8 cellular contexts compared by ENCODE assay signal in genomic region chr19:19463348-19464117, GRCh38. TPM values are rescaled to one million over a fixed set of nuclear protein-coding genes. Genes with fewer than 3 reads are reported as not detected.
A peak's percentile ranks its signal among the peaks of the same experiment; 100 is the strongest.
DNase-seq lines count a peak whose midpoint lies in the region; ATAC-seq, FAIRE-seq and TF ChIP-seq lines count a peak whose summit lies in the region.

No MANE protein-coding gene starts in this region.

- H3K4me1 Mint-ChIP-seq in stimulated activated naive CD8-positive, alpha-beta T cell treated with anti-CD3 and anti-CD28 coated beads, Interleukin-15, Interleukin-2, amounts not matched to agents 100 ng/mL and 50 ng/mL, for 24 hours (ENCODE audit: low read depth): peaks cover 75% of the 10 kb centered on the region
- peaks cover 49 to 83% (median 72%) of the 10 kb centered on the region in 7 donors for H3K4me1 Mint-ChIP-seq in naive thymus-derived CD4-positive, alpha-beta T cell

- H3K4me3 ChIP-seq in H1 (ENCODE audit: extremely low read depth in 1 of 4, insufficient read depth in 2 of 4, low read depth in 3 of 4, low read length in 4 of 4) (no peak overlapping the region), PC-3 (ENCODE audit: low read length) (no peak overlapping the region)
- H3K4me3 ChIP-seq in naive thymus-derived CD4-positive, alpha-beta T cell (ENCODE audit: low read length): no peak overlapping the region

- peaks cover 2% of the 10 kb centered on the region; the same call in 1 of the 2 replicates for H3K23me2 ChIP-seq in H1 (ENCODE audit: low read depth, low read length)

- POLR2A ChIA-PET in H1 (lab: Charles Lee; ENCODE audit: partially characterized antibody) (interaction anchor here (0.8 to 2.8 kb wide), 15 partner anchors 12 to 89 kb away, joined by 3 to 15 read pairs (median 4); partner anchors contain the start of gene GATAD2A), PC-3 (lab: Charles Lee; ENCODE audit: unreplicated experiment) (no interaction called here)
- POLR2A ChIA-PET in naive thymus-derived CD4-positive, alpha-beta T cell (lab: Charles Lee): interaction anchor here (0.5 to 2.4 kb wide), 5 partner anchors 21 to 99 kb away, joined by 3 to 11 read pairs (median 5); partner anchors contain the start of gene GATAD2A

- H3K23ac ChIP-seq in H1 (ENCODE audit: insufficient read length): no peak overlapping the region

- H3K4ac ChIP-seq in H1 (replicated peaks; ENCODE audit: insufficient read length, low read depth, low read length): peak overlapping the region; percentile 6

- 88% methylated on average over 19 of the region's 19 CpGs; no CpG with 5 or more reads in 1 of the 2 experiments for WGBS in H1 (ENCODE audit: extremely low coverage in 1 of 2, insufficient coverage in 1 of 2, insufficient read length in 1 of 2, insufficient replicate concordance in 2 of 2, low coverage in 1 of 2, low lambda C conversion rate in 2 of 2, missing lambda C conversion rate in 1 of 2), 2 experiments

- peaks cover 34 to 52% (median 50%) of the 10 kb centered on the region in 4 experiments for H3K4me1 ChIP-seq in H1 (replicated peaks in 1 of 4; ENCODE audit: control insufficient read depth in 3 of 4, insufficient read depth in 4 of 4, low read length in 3 of 4)
- H3K4me1 ChIP-seq in naive thymus-derived CD4-positive, alpha-beta T cell (ENCODE audit: control insufficient read depth in 2 of 2, insufficient read depth in 2 of 2, low read length in 2 of 2): peaks cover 56 to 57% of the 10 kb centered on the region in 2 donors
- H3K4me1 ChIP-seq in PC-3 (ENCODE audit: insufficient read depth, low read length): peaks cover 19% of the 10 kb centered on the region

- peak overlapping the region; percentile 20 for H4K5ac ChIP-seq in H1 (ENCODE audit: insufficient read length, low read depth, low read length)

- peaks cover 33% of the 10 kb centered on the region for H3K79me1 ChIP-seq in H1 (ENCODE audit: low read depth, low read length)

- TF ChIP-seq CTCF in H1 (IDR thresholded peaks at IDR 0.05; ENCODE audit: control extremely low read depth in 1 of 3, insufficient read depth in 1 of 3, low read depth in 1 of 3, low read length in 3 of 3) (no peak), PC-3 (conservative IDR thresholded peaks at IDR 0.05; ENCODE audit: low read depth, low read length) (no peak)

- H3F3A ChIP-seq in PC-3 (ENCODE audit: low read length, unreplicated experiment): no peaks in the 10 kb centered on the region

- peak overlapping the region; percentile 91 for H2BK12ac ChIP-seq in H1 (ENCODE audit: low read depth, low read length)

- no peak overlapping the region for H2AFZ ChIP-seq in H1 (ENCODE audit: low read length)
- no peak overlapping the region for H2AFZ ChIP-seq in PC-3 (ENCODE audit: low read length)

- H3K4me2 ChIP-seq in H1 (ENCODE audit: insufficient read depth in 1 of 2, low read depth in 2 of 2, low read length in 2 of 2) (peak overlapping the region; percentile 67 to 69; a peak in 2 of 4 replicates), PC-3 (ENCODE audit: low read length) (no peak overlapping the region)

- H3K4me3 Mint-ChIP-seq in stimulated activated naive CD8-positive, alpha-beta T cell treated with anti-CD3 and anti-CD28 coated beads, Interleukin-15, Interleukin-2, amounts not matched to agents 100 ng/mL and 50 ng/mL, for 24 hours: no peak overlapping the region
- H3K4me3 Mint-ChIP-seq in naive thymus-derived CD4-positive, alpha-beta T cell: peak overlapping the region in 8 of 10 donors; percentile 12 to 92 (median 41)

- intact Hi-C loops in naive thymus-derived CD4-positive, alpha-beta T cell (cut with micrococcal nuclease): no loop called here
- intact Hi-C loops in PC-3 (cut with micrococcal nuclease): no loop called here

- H3K27me3 ChIP-seq in H1 (replicated peaks in 1 of 4; ENCODE audit: control insufficient read depth in 3 of 4, extremely low read depth in 1 of 4, insufficient read depth in 3 of 4, low read length in 3 of 4) (no peaks in the 10 kb centered on the region; a peak in 1 of 7 replicates), PC-3 (ENCODE audit: low read length) (no peaks in the 10 kb centered on the region)
- no peaks in the 10 kb centered on the region for H3K27me3 ChIP-seq in naive thymus-derived CD4-positive, alpha-beta T cell (ENCODE audit: control insufficient read depth in 2 of 2, insufficient read depth in 2 of 2, low read length in 2 of 2)

- H2BK15ac ChIP-seq in H1 (ENCODE audit: low read length): peak overlapping the region; percentile 55; the same call in 1 of the 2 replicates

- BruUV-seq in PC-3 (replicated peaks; lab: Mats Ljungman, UMichigan): no TSS peak

- CTCF ChIA-PET in H1 (lab: Charles Lee; ENCODE audit: partially characterized antibody): interaction anchor here (0.7 to 2.1 kb wide), 6 partner anchors 13 to 1337 kb away, joined by 3 to 12 read pairs (median 4); no protein-coding TSS in a partner anchor
- CTCF ChIA-PET in naive thymus-derived CD4-positive, alpha-beta T cell (lab: Charles Lee): interaction anchor here (1.0 to 1.1 kb wide), 2 partner anchors 26 to 58 kb away, joined by 3 read pairs; partner anchors contain the start of gene GATAD2A
- CTCF ChIA-PET in PC-3 (lab: Charles Lee): no interaction called here

- H3K36me3 Mint-ChIP-seq in stimulated activated naive CD8-positive, alpha-beta T cell treated with anti-CD3 and anti-CD28 coated beads, Interleukin-15, Interleukin-2, amounts not matched to agents 100 ng/mL and 50 ng/mL, for 24 hours (ENCODE audit: low read depth): peaks cover 43% of the 10 kb centered on the region
- peaks cover 24 to 48% (median 32%) of the 10 kb centered on the region in 5 donors for H3K36me3 Mint-ChIP-seq in naive thymus-derived CD4-positive, alpha-beta T cell

- peak overlapping the region; percentile 64 for H3K18ac ChIP-seq in H1 (ENCODE audit: extremely low read depth, low read length)

- H3K36me3 ChIP-seq in H1 (ENCODE audit: control insufficient read depth in 2 of 4, insufficient read depth in 4 of 4, low read length in 3 of 4): peaks cover 8 to 37% (median 20%) of the 10 kb centered on the region in 4 experiments
- peaks cover 0 to 34% (median 0%) of the 10 kb centered on the region in 3 experiments for H3K36me3 ChIP-seq in naive thymus-derived CD4-positive, alpha-beta T cell (ENCODE audit: control insufficient read depth in 2 of 3, insufficient read depth in 3 of 3, low read length in 3 of 3)
- peaks cover 43% of the 10 kb centered on the region for H3K36me3 ChIP-seq in PC-3 (ENCODE audit: low read depth, low read length)

- H3K56ac ChIP-seq in H1 (replicated peaks; ENCODE audit: insufficient read length, low read depth, low read length): no peak overlapping the region

- H3K27ac Mint-ChIP-seq in stimulated activated naive CD8-positive, alpha-beta T cell treated with anti-CD3 and anti-CD28 coated beads, Interleukin-15, Interleukin-2, amounts not matched to agents 100 ng/mL and 50 ng/mL, for 24 hours: peak overlapping the region; percentile 62
- H3K27ac Mint-ChIP-seq in naive thymus-derived CD4-positive, alpha-beta T cell: peak overlapping the region; percentile 62 to 98 (median 87)

- no peak for TF ChIP-seq POLR2A in H1 (IDR thresholded peaks at IDR 0.05; ENCODE audit: control extremely low read depth in 1 of 2, low read depth in 2 of 2, low read length in 2 of 2)

- H2BK120ac ChIP-seq in H1 (replicated peaks; ENCODE audit: low read depth, low read length): no peak overlapping the region

- peak overlapping the region; percentile 16 for H3K14ac ChIP-seq in H1 (ENCODE audit: insufficient read length)

- TF ChIP-seq RAD21 in H1 (IDR thresholded peaks at IDR 0.05 in 1 of 2, conservative IDR thresholded peaks at IDR 0.05 in 1 of 2; ENCODE audit: low read depth in 2 of 2, low read length in 2 of 2): no peak

- peak overlapping the region in 2 of 4 experiments; percentile 48 to 51; a peak in 5 of 7 replicates for H3K9ac ChIP-seq in H1 (replicated peaks in 1 of 4; ENCODE audit: extremely low read depth in 1 of 4, low read depth in 3 of 4, low read length in 3 of 4)
- H3K9ac ChIP-seq in PC-3 (ENCODE audit: low read length): no peak overlapping the region

- H3K9me3 ChIP-seq in H1 (ENCODE audit: insufficient read depth in 2 of 2, low read depth in 1 of 2, low read length in 1 of 2) (peaks cover 4 to 13% of the 10 kb centered on the region in 2 experiments; a peak in 3 of 4 replicates), PC-3 (ENCODE audit: low read length) (peaks cover 13% of the 10 kb centered on the region)
- peaks cover 0 to 12% (median 7%) of the 10 kb centered on the region in 3 experiments for H3K9me3 ChIP-seq in naive thymus-derived CD4-positive, alpha-beta T cell (ENCODE audit: control insufficient read depth in 2 of 3, low read length in 3 of 3)

- no peak for ATAC-seq in stimulated activated naive CD8-positive, alpha-beta T cell treated with anti-CD3 and anti-CD28 coated beads, Interleukin-15, Interleukin-2, amounts not matched to agents 100 U/mL and 50 U/mL, for 24 hours
- ATAC-seq in naive thymus-derived CD4-positive, alpha-beta T cell: no peak
- no peak for ATAC-seq in PC-3

- H3K27ac ChIP-seq in H1 (ENCODE audit: low read depth, low read length): peak overlapping the region; percentile 87
- peak overlapping the region; percentile 82 for H3K27ac ChIP-seq in naive thymus-derived CD4-positive, alpha-beta T cell (ENCODE audit: low read depth, low read length)
- no peak overlapping the region for H3K27ac ChIP-seq in PC-3 (ENCODE audit: low read length)

- no peaks in the 10 kb centered on the region for H3K9me2 ChIP-seq in PC-3 (replicated peaks; ENCODE audit: low read length)

- H3K9me3 Mint-ChIP-seq in stimulated activated naive CD8-positive, alpha-beta T cell treated with anti-CD3 and anti-CD28 coated beads, Interleukin-15, Interleukin-2, amounts not matched to agents 100 ng/mL and 50 ng/mL, for 24 hours: peaks cover 19% of the 10 kb centered on the region
- H3K9me3 Mint-ChIP-seq in naive thymus-derived CD4-positive, alpha-beta T cell: peaks cover 0 to 22% (median 13%) of the 10 kb centered on the region in 11 donors

- H2AK5ac ChIP-seq in H1 (ENCODE audit: low read depth, low read length): peak overlapping the region; percentile 46

- H4K91ac ChIP-seq in H1 (replicated peaks; ENCODE audit: insufficient read length, low read length): peak overlapping the region; percentile 25

- H2BK5ac ChIP-seq in H1 (ENCODE audit: low read depth, low read length): peak overlapping the region; percentile 28

- H4K8ac ChIP-seq in H1 (ENCODE audit: extremely low read depth, insufficient read depth, low read length): peak overlapping the region; percentile 60

- no peak for FAIRE-seq in H1 (lab: Jason Lieb, UNC)

- H2BK20ac ChIP-seq in H1 (ENCODE audit: low read length): peak overlapping the region; percentile 52; the same call in 1 of the 2 replicates

- DNase-seq in stimulated activated naive CD8-positive, alpha-beta T cell treated with anti-CD3 and anti-CD28 coated beads, Interleukin-15, Interleukin-2, amounts not matched to agents 100 U/mL and 50 U/mL, for 24 hours: no peak
- no peak for DNase-seq in H1 (ENCODE audit: low read depth in 1 of 2, low spot score in 2 of 2)
- DNase-seq in naive thymus-derived CD4-positive, alpha-beta T cell: no peak
- DNase-seq in PC-3: no peak
- no peak for DNase-seq in SK-N-DZ (ENCODE audit: low spot score)
- no peak for DNase-seq in stimulated activated CD4-positive, alpha-beta T cell treated with anti-CD3 and anti-CD28 coated beads, Interleukin-2, amount 100 ng/mL, for 24 hours
- no peak for DNase-seq in NCI-H345 treated with DMSO at 0.1 percent for 48 hours (lab: John Stamatoyannopoulos, UW; ENCODE audit: unreplicated experiment)

- TF ChIP-seq EP300 in H1 (IDR thresholded peaks at IDR 0.05; ENCODE audit: borderline replicate concordance in 1 of 2, low read depth in 2 of 2, low read length in 2 of 2): no peak

- peaks cover 13 to 93% of the 10 kb centered on the region in 2 experiments for H3K79me2 ChIP-seq in H1 (ENCODE audit: control insufficient read depth in 1 of 2, insufficient read depth in 2 of 2, low read length in 2 of 2)
- peaks cover 71% of the 10 kb centered on the region for H3K79me2 ChIP-seq in PC-3 (ENCODE audit: low read length)

- no peaks in the 10 kb centered on the region for H3K27me3 Mint-ChIP-seq in stimulated activated naive CD8-positive, alpha-beta T cell treated with anti-CD3 and anti-CD28 coated beads, Interleukin-15, Interleukin-2, amounts not matched to agents 100 ng/mL and 50 ng/mL, for 24 hours
- no peaks in the 10 kb centered on the region for H3K27me3 Mint-ChIP-seq in naive thymus-derived CD4-positive, alpha-beta T cell

- H4K20me1 ChIP-seq in H1 (replicated peaks in 1 of 2; ENCODE audit: control insufficient read depth in 1 of 2, insufficient read depth in 2 of 2, low read length in 2 of 2): peaks cover 36 to 41% of the 10 kb centered on the region in 2 experiments
- peaks cover 18% of the 10 kb centered on the region; the same call in 1 of the 2 replicates for H4K20me1 ChIP-seq in PC-3 (ENCODE audit: low read length)

RNA-seq across cellular contexts. Expression of gene TSSK6, which starts 51.8 kb away (rescaled TPM):
- total RNA-seq in H1 (2021; fragmentation: NEBNext Ultra II Directional; extraction: Animal tissue kit (Norgen Biotek cat#: 25700)): 2.9 and 3.6 TPM in 2 replicates
- polyA plus RNA-seq in H1 (2011; rRNA removed): 7.8 and 12.1 TPM in 2 replicates
- 6.9 TPM for polyA plus RNA-seq in H1 (2011; cell fraction: cytosol; rRNA removed)
- 9.3 TPM for polyA plus RNA-seq in H1 (2011; cell fraction: nucleus; rRNA removed)
- polyA plus RNA-seq in H1 (2012, experiment 1 of 2): 2.1 to 4.3 TPM (median 3.4 TPM) in 4 replicates
- polyA plus RNA-seq in H1 (2012, experiment 2 of 2): 3.8 TPM
- polyA plus RNA-seq in H1 (2013, experiment 1 of 2): 1.6 TPM
- polyA plus RNA-seq in H1 (2013, experiment 2 of 2): 1.1 TPM
- polyA minus RNA-seq in H1 (2011; rRNA and poly(A)+ RNA removed): 1.9 and 2.4 TPM in 2 replicates
- polyA minus RNA-seq in H1 (2011; cell fraction: cytosol; rRNA and poly(A)+ RNA removed): 2.9 TPM
- polyA minus RNA-seq in H1 (2011; cell fraction: nucleus; rRNA and poly(A)+ RNA removed): 8.6 TPM
- total RNA-seq in naive thymus-derived CD4-positive, alpha-beta T cell: 10 to 100 TPM in 1 of 5 experiments, 1 to 10 TPM in 4; 3.3 to 11.3 (median 5.2) TPM
- polyA plus RNA-seq in naive thymus-derived CD4-positive, alpha-beta T cell: 1 to 10 TPM; 1.4 to 4.2 TPM
- 4.5 and 4.9 TPM in 2 replicates for total RNA-seq in PC-3 (2014; rRNA removed)
- 3.9 and 5.5 TPM in 2 replicates for polyA plus RNA-seq in SK-N-DZ (2014; cell fraction: cytosol; rRNA removed)
- polyA plus RNA-seq in SK-N-DZ (2014; cell fraction: nucleus; rRNA removed): 1.3 and 5.3 TPM in 2 replicates

RNA-seq across cellular contexts. Expression of gene NDUFA13, which starts 52.5 kb away (rescaled TPM):
- total RNA-seq in H1 (2021; fragmentation: NEBNext Ultra II Directional; extraction: Animal tissue kit (Norgen Biotek cat#: 25700)): 413 and 425 TPM in 2 replicates
- 1,105 and 1,309 TPM in 2 replicates for polyA plus RNA-seq in H1 (2011; rRNA removed)
- 1,197 TPM for polyA plus RNA-seq in H1 (2011; cell fraction: cytosol; rRNA removed)
- 627 TPM for polyA plus RNA-seq in H1 (2011; cell fraction: nucleus; rRNA removed)
- 415 to 713 TPM (median 615 TPM) in 4 replicates for polyA plus RNA-seq in H1 (2012, experiment 1 of 2)
- polyA plus RNA-seq in H1 (2012, experiment 2 of 2): 1,304 TPM
- polyA plus RNA-seq in H1 (2013, experiment 1 of 2): 247 TPM
- 247 TPM for polyA plus RNA-seq in H1 (2013, experiment 2 of 2)
- polyA minus RNA-seq in H1 (2011; rRNA and poly(A)+ RNA removed): 97.5 and 101 TPM in 2 replicates
- 111 TPM for polyA minus RNA-seq in H1 (2011; cell fraction: cytosol; rRNA and poly(A)+ RNA removed)
- 98.8 TPM for polyA minus RNA-seq in H1 (2011; cell fraction: nucleus; rRNA and poly(A)+ RNA removed)
- total RNA-seq in naive thymus-derived CD4-positive, alpha-beta T cell: 100 to 1,000 TPM; 172 to 362 (median 176) TPM
- 100 to 1,000 TPM; 363 to 380 TPM for polyA plus RNA-seq in naive thymus-derived CD4-positive, alpha-beta T cell
- 380 and 481 TPM in 2 replicates for total RNA-seq in PC-3 (2014; rRNA removed)
- 38.2 and 54.5 TPM in 2 replicates for polyA plus RNA-seq in SK-N-DZ (2014; cell fraction: cytosol; rRNA removed)
- 66.8 and 68.6 TPM in 2 replicates for polyA plus RNA-seq in SK-N-DZ (2014; cell fraction: nucleus; rRNA removed)

RNA-seq across cellular contexts. Expression of gene GATAD2A, which starts 58.1 kb away (rescaled TPM):
- total RNA-seq in H1 (2021; fragmentation: NEBNext Ultra II Directional; extraction: Animal tissue kit (Norgen Biotek cat#: 25700)): 205 and 210 TPM in 2 replicates
- polyA plus RNA-seq in H1 (2011; rRNA removed): 38.4 and 54.9 TPM in 2 replicates
- polyA plus RNA-seq in H1 (2011; cell fraction: cytosol; rRNA removed): 40.1 TPM
- polyA plus RNA-seq in H1 (2011; cell fraction: nucleus; rRNA removed): 48.0 TPM
- 71.5 to 98.9 TPM (median 84.3 TPM) in 4 replicates for polyA plus RNA-seq in H1 (2012, experiment 1 of 2)
- polyA plus RNA-seq in H1 (2012, experiment 2 of 2): 49.7 TPM
- 69.1 TPM for polyA plus RNA-seq in H1 (2013, experiment 1 of 2)
- polyA plus RNA-seq in H1 (2013, experiment 2 of 2): 71.8 TPM
- polyA minus RNA-seq in H1 (2011; rRNA and poly(A)+ RNA removed): 22.1 and 22.6 TPM in 2 replicates
- polyA minus RNA-seq in H1 (2011; cell fraction: cytosol; rRNA and poly(A)+ RNA removed): 76.8 TPM
- 33.9 TPM for polyA minus RNA-seq in H1 (2011; cell fraction: nucleus; rRNA and poly(A)+ RNA removed)
- total RNA-seq in naive thymus-derived CD4-positive, alpha-beta T cell: 100 to 1,000 TPM in 4 of 5 experiments, 10 to 100 TPM in 1; 97.9 to 123 (median 116) TPM
- 10 to 100 TPM; 11.3 to 25.7 TPM for polyA plus RNA-seq in naive thymus-derived CD4-positive, alpha-beta T cell
- 104 and 143 TPM in 2 replicates for total RNA-seq in PC-3 (2014; rRNA removed)
- polyA plus RNA-seq in SK-N-DZ (2014; cell fraction: cytosol; rRNA removed): 33.1 and 45.6 TPM in 2 replicates
- polyA plus RNA-seq in SK-N-DZ (2014; cell fraction: nucleus; rRNA removed): 20.2 and 20.6 TPM in 2 replicates
